19 cellular contexts compared by ENCODE assay signal in the genomic region with DNA sequence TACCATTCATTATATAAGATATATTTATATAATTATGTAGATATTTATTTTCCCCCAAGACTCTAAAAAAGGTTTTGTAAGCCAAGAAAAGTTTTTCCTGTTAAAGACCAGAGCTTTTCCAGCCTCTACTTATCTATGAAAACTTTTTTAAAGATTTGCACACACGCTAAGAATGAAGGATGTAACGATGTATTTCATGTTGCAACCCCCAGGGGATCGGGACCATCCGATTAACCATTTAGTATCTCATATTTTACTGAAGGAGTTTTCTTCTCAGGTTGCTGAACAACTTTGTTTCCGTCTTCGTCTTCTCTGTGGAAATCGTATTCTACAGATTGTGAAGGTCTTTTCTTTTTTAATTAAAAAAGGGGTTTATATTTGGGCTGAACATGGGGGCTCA.
DNase-seq lines count a peak whose midpoint lies in the region; ATAC-seq and TF ChIP-seq lines count a peak whose summit lies in the region.
"Had no signal": no experiment of that assay in that cellular context is flagged by ENCODE, and none has a peak within 500 bp of the region (broad histone marks: within the 10 kb centered on the region; RNA-seq: fewer than 3 reads in every experiment).

No MANE protein-coding gene starts in this region.

- no peak for DNase-seq in heart right ventricle
- no peak for DNase-seq in left ventricle myocardium superior
- DNase-seq in foreskin fibroblast, result no peak
- no peak for DNase-seq in type B pancreatic cell (ENCODE audit: extremely low spot score, unreplicated experiment)
- DNase-seq in NCI-H446 (lab: John Stamatoyannopoulos, UW), result no peak
- no peak for DNase-seq in immature natural killer cell
- DNase-seq: activated gamma-delta T cell; CD4-positive, CD25-positive, alpha-beta regulatory T cell; DMS153; GF-D8; NCI-H1105 treated with DMSO at 0.1 percent for 48 hours; nucleus accumbens; SHP77 treated with DMSO at 0.1 percent for 48 hours; upper lobe of right lung had no signal

- no peaks in the 10 kb centered on the region for H3K9me3 ChIP-seq in heart right ventricle
- H3K9me3 ChIP-seq: HAP-1, upper lobe of right lung had no signal

- H3K36me3 ChIP-seq in heart right ventricle, result no peaks in the 10 kb centered on the region
- H3K36me3 ChIP-seq: HAP-1, upper lobe of right lung had no signal

- no peaks in the 10 kb centered on the region for H3K36me3 Mint-ChIP-seq in brain
- H3K36me3 Mint-ChIP-seq in type B pancreatic cell, result no peaks in the 10 kb centered on the region
- no peaks in the 10 kb centered on the region for H3K36me3 Mint-ChIP-seq in immature natural killer cell
- H3K36me3 Mint-ChIP-seq: CD4-positive, CD25-positive, alpha-beta regulatory T cell had no signal

- peaks cover 0 to 16% (median 0%) of the 10 kb centered on the region in 9 donors for H3K4me1 ChIP-seq in heart right ventricle
- H3K4me1 ChIP-seq: HAP-1, upper lobe of right lung had no signal

- H3K4me3 ChIP-seq in heart right ventricle (peak overlapping the region in 8 of 10 donors; percentile 1 to 41 (median 40)), foreskin fibroblast (ENCODE audit: low read depth in 1 of 2, low read length in 2 of 2) (peak overlapping the region; percentile 40 to 64)
- H3K4me3 ChIP-seq: HAP-1, upper lobe of right lung had no signal

- intact Hi-C loops in heart right ventricle (cut with DNase I) (loop anchor here in 1 of 10 donors (10.0 kb wide), 1 partner anchor 192 kb away; no protein-coding TSS in a partner anchor), left ventricle myocardium superior (cut with micrococcal nuclease) (no loop called here)

- H3K27ac ChIP-seq in heart right ventricle, result peak overlapping the region in 8 of 10 donors; percentile 20 to 72 (median 44)
- H3K27ac ChIP-seq: upper lobe of right lung had no signal

- H3K4me1 Mint-ChIP-seq in brain (peaks cover 15% of the 10 kb centered on the region), type B pancreatic cell (ENCODE audit: unreplicated experiment) (peaks cover 36% of the 10 kb centered on the region), immature natural killer cell (no peaks in the 10 kb centered on the region)
- H3K4me1 Mint-ChIP-seq: CD4-positive, CD25-positive, alpha-beta regulatory T cell had no signal

- H3K27ac Mint-ChIP-seq in brain (peak overlapping the region in 3 of 5 experiments; percentile 17 to 87 (median 49)), type B pancreatic cell (no peak overlapping the region), immature natural killer cell (no peak overlapping the region)
- H3K27ac Mint-ChIP-seq: CD4-positive, CD25-positive, alpha-beta regulatory T cell; stimulated activated naive CD8-positive, alpha-beta T cell treated with anti-CD3 and anti-CD28 coated beads, Interleukin-15, Interleukin-2, amounts not matched to agents 100 ng/mL and 50 ng/mL, for 24 hours; T-helper 1 cell treated with Interleukin-12 subunit alpha and Interleukin-12 subunit beta and Interleukin-4 antibody, amounts not matched to agents 30 μg/mL and 1 μg/mL, for 36 hours had no signal

- H3K4me3 Mint-ChIP-seq in brain (peak overlapping the region in 1 of 5 experiments; percentile 34), type B pancreatic cell (peak overlapping the region; percentile 54), immature natural killer cell (no peak overlapping the region)
- H3K4me3 Mint-ChIP-seq: CD4-positive, CD25-positive, alpha-beta regulatory T cell; stimulated activated naive CD8-positive, alpha-beta T cell treated with anti-CD3 and anti-CD28 coated beads, Interleukin-15, Interleukin-2, amounts not matched to agents 100 ng/mL and 50 ng/mL, for 24 hours; T-helper 1 cell treated with Interleukin-12 subunit alpha and Interleukin-12 subunit beta and Interleukin-4 antibody, amounts not matched to agents 30 μg/mL and 1 μg/mL, for 36 hours had no signal

- TF ChIP-seq CTCF in heart right ventricle (IDR thresholded peaks at IDR 0.05) (no peak), brain (conservative IDR thresholded peaks at IDR 0.05) (no peak), foreskin fibroblast (IDR thresholded peaks at IDR 0.05; ENCODE audit: low read depth, low read length) (no peak), type B pancreatic cell (conservative IDR thresholded peaks at IDR 0.05) (peak; percentile 40)

- WGBS in heart right ventricle, 2 donors, result 58 to 65% methylated on average over 7 of the region's 7 CpGs

- ATAC-seq in heart right ventricle (no peak), left ventricle myocardium superior (no peak), HG03095 (IDR thresholded peaks at IDR 0.05; ENCODE audit: unreplicated experiment) (no peak)
- ATAC-seq: upper lobe of right lung had no signal

- no peaks in the 10 kb centered on the region for H3K27me3 ChIP-seq in heart right ventricle
- H3K27me3 ChIP-seq: upper lobe of right lung had no signal

- peaks cover 2% of the 10 kb centered on the region for H3K27me3 Mint-ChIP-seq in brain
- peaks cover 4% of the 10 kb centered on the region for H3K27me3 Mint-ChIP-seq in type B pancreatic cell
- peaks cover 0 to 4% (median 2%) of the 10 kb centered on the region in 3 donors for H3K27me3 Mint-ChIP-seq in immature natural killer cell (ENCODE audit: low read depth in 3 of 3)

- H3K9me3 Mint-ChIP-seq in brain (no peaks in the 10 kb centered on the region), type B pancreatic cell (no peaks in the 10 kb centered on the region), immature natural killer cell (no peaks in the 10 kb centered on the region)
- H3K9me3 Mint-ChIP-seq: stimulated activated naive CD8-positive, alpha-beta T cell treated with anti-CD3 and anti-CD28 coated beads, Interleukin-15, Interleukin-2, amounts not matched to agents 100 ng/mL and 50 ng/mL, for 24 hours; T-helper 1 cell treated with Interleukin-12 subunit alpha and Interleukin-12 subunit beta and Interleukin-4 antibody, amounts not matched to agents 30 μg/mL and 1 μg/mL, for 36 hours had no signal

Comparison
In these comparisons a context has a peak if more than half of its experiments do, and no peak if none do; other contexts are left out.
1. H3K27ac Mint-ChIP-seq: peak in brain (3 of 5); none in type B pancreatic cell (single experiment) and immature natural killer cell (0 of 6).